ENCODE assay signal across 11 cellular contexts in the genomic region with DNA sequence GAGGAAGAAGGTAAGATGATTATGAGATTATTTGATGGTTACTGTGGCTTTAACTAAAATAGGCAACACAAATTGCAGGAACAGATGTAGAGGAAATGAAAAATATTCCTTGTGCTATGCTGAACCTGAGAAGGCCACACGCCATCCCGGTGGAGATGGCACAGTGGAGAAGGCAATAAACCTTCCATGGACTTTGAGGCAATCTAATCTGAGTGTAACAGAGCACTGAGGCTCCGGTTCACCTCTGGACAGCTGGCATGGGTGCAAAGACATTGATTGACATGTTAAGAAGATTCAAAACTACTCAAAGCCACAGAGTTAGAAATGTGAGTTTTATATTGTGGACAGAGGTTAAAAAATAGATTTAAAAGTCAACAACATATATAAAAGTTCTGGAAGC.
"Had no signal": no experiment of that assay in that cellular context is flagged by ENCODE, and none has a peak within 500 bp of the region (broad histone marks: within the 10 kb centered on the region; RNA-seq: fewer than 3 reads in every experiment).

No MANE protein-coding gene starts in this region.

- H3K9me3 ChIP-seq: colonic mucosa, testis, upper lobe of right lung had no signal

- H3K27me3 ChIP-seq: cardiac muscle cell, colonic mucosa, foreskin keratinocyte, testis, upper lobe of right lung had no signal

- H3K27ac Mint-ChIP-seq: stimulated activated naive CD8-positive, alpha-beta T cell treated with anti-CD3 and anti-CD28 coated beads, Interleukin-15, Interleukin-2, amounts not matched to agents 100 ng/mL and 50 ng/mL, for 24 hours had no signal

- H3K4me1 ChIP-seq: colonic mucosa, testis, upper lobe of right lung had no signal

- H3K27ac ChIP-seq: cardiac muscle cell, colonic mucosa, foreskin keratinocyte, testis, upper lobe of right lung had no signal

- H3K4me3 Mint-ChIP-seq: neural crest cell; stimulated activated naive CD8-positive, alpha-beta T cell treated with anti-CD3 and anti-CD28 coated beads, Interleukin-15, Interleukin-2, amounts not matched to agents 100 ng/mL and 50 ng/mL, for 24 hours had no signal

- H3K27me3 Mint-ChIP-seq: stimulated activated naive CD8-positive, alpha-beta T cell treated with anti-CD3 and anti-CD28 coated beads, Interleukin-15, Interleukin-2, amounts not matched to agents 100 ng/mL and 50 ng/mL, for 24 hours had no signal

- H3K36me3 ChIP-seq: cardiac muscle cell, colonic mucosa, upper lobe of right lung had no signal

- H3K4me3 ChIP-seq: cardiac muscle cell, colonic mucosa, testis, upper lobe of right lung had no signal

- DNase-seq: activated CD4-positive, alpha-beta T cell treated with anti-CD3 and anti-CD28 coated beads for 48 hours; activated effector memory CD4-positive, alpha-beta T cell treated with Interleukin-2 at 50 U/mL for 16 hours; colonic mucosa; foreskin keratinocyte; mammary epithelial cell; stimulated activated CD4-positive, alpha-beta T cell treated with anti-CD3 and anti-CD28 coated beads, Interleukin-2, amount 100 ng/mL, for 48 hours; testis; upper lobe of right lung had no signal

- H3K9me3 Mint-ChIP-seq: neural crest cell; stimulated activated naive CD8-positive, alpha-beta T cell treated with anti-CD3 and anti-CD28 coated beads, Interleukin-15, Interleukin-2, amounts not matched to agents 100 ng/mL and 50 ng/mL, for 24 hours had no signal

- ATAC-seq: foreskin keratinocyte, upper lobe of right lung had no signal
